Comparison of ENCODE assay signal across 21 cellular contexts in genomic region chr7:155369766-155370165, GRCh38.
A peak's percentile ranks its signal among the peaks of the same experiment; 100 is the strongest.
DNase-seq lines count a peak whose midpoint lies in the region; ATAC-seq and TF ChIP-seq lines count a peak whose summit lies in the region.
"Had no signal": no experiment of that assay in that cellular context is flagged by ENCODE, and none has a peak within 500 bp of the region (broad histone marks: within the 10 kb centered on the region; RNA-seq: fewer than 3 reads in every experiment).

No MANE protein-coding gene starts in this region.

- intact Hi-C loops in Right ventricle myocardium inferior (cut with DNase I) (no loop called here), left ventricle myocardium superior (cut with micrococcal nuclease) (no loop called here), posterior vena cava (cut with DNase I) (no loop called here), stomach (cut with DNase I; ENCODE audit: low total_unique reads) (no loop called here)

- no peak for TF ChIP-seq POLR2A in stomach (IDR thresholded peaks at IDR 0.05)

- H3K9me3 Mint-ChIP-seq in chondrocyte (ENCODE audit: low read depth) = no peaks in the 10 kb centered on the region

- H3K9me3 ChIP-seq in stomach = no peaks in the 10 kb centered on the region
- H3K9me3 ChIP-seq: A549, HAP-1 had no signal

- peaks cover 50% of the 10 kb centered on the region for H3K27me3 Mint-ChIP-seq in chondrocyte (ENCODE audit: low read depth)

- DNase-seq in Right ventricle myocardium inferior (ENCODE audit: missing footprints) (peak; percentile 22), left ventricle myocardium superior (no peak), chondrocyte (ENCODE audit: low spot score) (peak; percentile 46), posterior vena cava (ENCODE audit: low spot score) (peak; percentile 56), stomach (no peak), ACHN (no peak), amniotic stem cell (lab: John Stamatoyannopoulos, UW) (no peak)
- DNase-seq: C1 segment of cervical spinal cord; CD4-positive, CD25-positive, alpha-beta regulatory T cell; COR-L47; DMS 273 treated with DMSO at 0.1 percent for 48 hours; DMS53; DND-41; EL; GM23248 had no signal

- TF ChIP-seq EP300 in stomach (IDR thresholded peaks at IDR 0.05) = no peak

- peaks cover 5% of the 10 kb centered on the region for H3K36me3 Mint-ChIP-seq in chondrocyte (ENCODE audit: low read depth)
- H3K36me3 Mint-ChIP-seq: CD4-positive, CD25-positive, alpha-beta regulatory T cell; CD8-positive, alpha-beta memory T cell had no signal

- no peak overlapping the region for H3K27ac ChIP-seq in stomach
- H3K27ac ChIP-seq: 22Rv1, A549, GM23248 had no signal

- peaks cover 32 to 33% (median 32%) of the 10 kb centered on the region in 4 donors for H3K4me1 ChIP-seq in stomach
- H3K4me1 ChIP-seq: HAP-1 had no signal

- no peak for TF ChIP-seq CTCF in chondrocyte (IDR thresholded peaks at IDR 0.05)
- no peak for TF ChIP-seq CTCF in stomach (IDR thresholded peaks at IDR 0.05)

- peaks cover 14% of the 10 kb centered on the region for H3K4me1 Mint-ChIP-seq in chondrocyte (ENCODE audit: low read depth)

- no peak overlapping the region for H3K27ac Mint-ChIP-seq in chondrocyte (ENCODE audit: unreplicated experiment)
- H3K27ac Mint-ChIP-seq: CD4-positive, CD25-positive, alpha-beta regulatory T cell had no signal

- peaks cover 28 to 74% (median 52%) of the 10 kb centered on the region in 3 donors for H3K27me3 ChIP-seq in stomach

- no peak overlapping the region for H3K4me3 ChIP-seq in stomach
- H3K4me3 ChIP-seq: A549, GM12878, GM23248, HAP-1 had no signal

- H3K4me3 Mint-ChIP-seq in chondrocyte (ENCODE audit: unreplicated experiment) = no peak overlapping the region
- H3K4me3 Mint-ChIP-seq: CD8-positive, alpha-beta memory T cell had no signal

- no peak for ATAC-seq in Right ventricle myocardium inferior
- ATAC-seq in left ventricle myocardium superior = no peak
- ATAC-seq: GM12878, HepG2 had no signal

- WGBS in stomach, 5 donors = 40 to 55% (median 48%) methylated on average over 15 of the region's 15 CpGs

- no peaks in the 10 kb centered on the region for H3K36me3 ChIP-seq in stomach
- H3K36me3 ChIP-seq: HAP-1 had no signal

- in situ Hi-C loops in ACHN (cut with HindIII; ENCODE audit: low pct_ligation_motif_present, low pct_unique_long_range_greater_than_20kb, low sequenced_read_pairs) = no loop called here

Comparison
In these comparisons a context has a peak if more than half of its experiments do, and no peak if none do; other contexts are left out.
1. DNase-seq: peak in Right ventricle myocardium inferior (single experiment), chondrocyte (single experiment) and posterior vena cava (single experiment); none in left ventricle myocardium superior (single experiment), stomach (single experiment), ACHN (single experiment) and amniotic stem cell (single experiment).